1 cellular context compared by ENCODE assay signal in genomic region chr11:87037450-87038234, GRCh38.
TF ChIP-seq lines count a peak whose summit lies in the region.

TSS of gene TMEM135 (plus strand) at chr11:87037934. CDS start at chr11:87038046, 112 bp downstream.

TF ChIP-seq in WTC11, 78 proteins besides CTCF, POLR2A, EP300 and RAD21 (continued from another document):
- TF ChIP-seq AFF4 (CRISPR knock-in tag; IDR thresholded peaks at IDR 0.05; ENCODE audit: borderline replicate concordance) (peak; percentile 69; the same call in 1 of the 2 replicates), USF2 (CRISPR knock-in tag; IDR thresholded peaks at IDR 0.05) (peak; percentile 75), TP53 (CRISPR knock-in tag; IDR thresholded peaks at IDR 0.05) (peak; percentile 78; the same call in 1 of the 2 replicates), ZNF512 (CRISPR knock-in tag; IDR thresholded peaks at IDR 0.05; ENCODE audit: borderline replicate concordance) (no peak), NR1H2 (CRISPR knock-in tag; IDR thresholded peaks at IDR 0.05) (0 out of 2 replicates have a peak, but pooled peaks have one; percentile 47), EMX1 (CRISPR knock-in tag; IDR thresholded peaks at IDR 0.05) (no peak), ZNF532 (CRISPR knock-in tag; IDR thresholded peaks at IDR 0.05; ENCODE audit: borderline replicate concordance) (no peak), ZBTB43 (CRISPR knock-in tag; IDR thresholded peaks at IDR 0.05) (no peak), E2F4 (CRISPR knock-in tag; IDR thresholded peaks at IDR 0.05; ENCODE audit: borderline replicate concordance, low read depth) (no peak), ZNF138 (CRISPR knock-in tag; conservative IDR thresholded peaks at IDR 0.05) (no peak), NFYB (CRISPR knock-in tag; conservative IDR thresholded peaks at IDR 0.05; ENCODE audit: low read depth) (0 out of 2 replicates have a peak, but pooled peaks have one; percentile 34), TEAD1 (CRISPR knock-in tag; IDR thresholded peaks at IDR 0.05) (peak; percentile 78; the same call in 1 of the 2 replicates), ZBTB21 (CRISPR knock-in tag; IDR thresholded peaks at IDR 0.05; ENCODE audit: borderline replicate concordance) (peak; percentile 74; the same call in 1 of the 2 replicates), ZNF423 (CRISPR knock-in tag; IDR thresholded peaks at IDR 0.05) (peak; percentile 56; the same call in 1 of the 2 replicates), ZNF232 (CRISPR knock-in tag; IDR thresholded peaks at IDR 0.05) (peak; percentile 86; the same call in 1 of the 2 replicates), E2F5 (CRISPR knock-in tag; IDR thresholded peaks at IDR 0.05) (peak; percentile 74; the same call in 1 of the 2 replicates), ZNF281 (CRISPR knock-in tag; IDR thresholded peaks at IDR 0.05) (0 out of 2 replicates have a peak, but pooled peaks have one; percentile 13), CREB1 (CRISPR knock-in tag; IDR thresholded peaks at IDR 0.05) (0 out of 2 replicates have a peak, but pooled peaks have one; percentile 29), E2F1 (CRISPR knock-in tag; IDR thresholded peaks at IDR 0.05) (0 out of 2 replicates have a peak, but pooled peaks have one; percentile 62), FOXP4 (CRISPR knock-in tag; IDR thresholded peaks at IDR 0.05) (0 out of 2 replicates have a peak, but pooled peaks have one; percentile 8), ZNF416 (CRISPR knock-in tag; IDR thresholded peaks at IDR 0.05) (peak; percentile 38; the same call in 1 of the 2 replicates), SMAD4 (CRISPR knock-in tag; IDR thresholded peaks at IDR 0.05) (no peak), ZNF671 (CRISPR knock-in tag; IDR thresholded peaks at IDR 0.05) (no peak), GTF2I (CRISPR knock-in tag; conservative IDR thresholded peaks at IDR 0.05) (no peak), SMAD3 (CRISPR knock-in tag; IDR thresholded peaks at IDR 0.05; ENCODE audit: borderline replicate concordance) (0 out of 2 replicates have a peak, but pooled peaks have one; percentile 56)
